7 cellular contexts compared by ENCODE assay signal in genomic region chr19:2266183-2266993, GRCh38. TPM values are rescaled to one million over a fixed set of nuclear protein-coding genes. Genes with fewer than 3 reads are reported as not detected.
DNase-seq lines count a peak whose midpoint lies in the region; ATAC-seq and TF ChIP-seq lines count a peak whose summit lies in the region.
"Had no signal": no experiment of that assay in that cellular context is flagged by ENCODE, and none has a peak within 500 bp of the region (broad histone marks: within the 10 kb centered on the region; RNA-seq: fewer than 3 reads in every experiment).

No MANE protein-coding gene starts in this region.

- peak in 1 of 4 donors; percentile 24 for TF ChIP-seq EP300 in upper lobe of left lung (IDR thresholded peaks at IDR 0.05)

- H3K36me3 ChIP-seq in upper lobe of left lung (peaks cover 0 to 3% (median 0%) of the 10 kb centered on the region in 4 donors), WERI-Rb-1 (peaks cover 16% of the 10 kb centered on the region)
- H3K36me3 ChIP-seq: cardiac muscle cell had no signal

- intact Hi-C loops in right cardiac atrium (cut with DNase I) = no loop called here

- DNase-seq in H4 (ENCODE audit: low spot score) = peak; percentile 76
- DNase-seq in SKM-1 treated with dmso at 0.1 percent for 144 hours (lab: John Stamatoyannopoulos, UW; ENCODE audit: unreplicated experiment) = peak; percentile 77
- DNase-seq in right cardiac atrium = peak; percentile 89 to 96 (median 95)
- DNase-seq in upper lobe of left lung = peak; percentile 79 to 94
- no peak for DNase-seq in WERI-Rb-1

- H3K27me3 ChIP-seq in right cardiac atrium (ENCODE audit: control insufficient read depth, insufficient read depth) (no peaks in the 10 kb centered on the region), upper lobe of left lung (no peaks in the 10 kb centered on the region), WERI-Rb-1 (ENCODE audit: insufficient read depth, low read depth, severe bottlenecking) (no peaks in the 10 kb centered on the region)
- H3K27me3 ChIP-seq: cardiac muscle cell had no signal

- no peaks in the 10 kb centered on the region for H3K4me1 ChIP-seq in right cardiac atrium (ENCODE audit: control insufficient read depth, insufficient read depth, low read length)
- H3K4me1 ChIP-seq in upper lobe of left lung = peaks cover 21 to 40% (median 31%) of the 10 kb centered on the region in 4 donors

- H3K27ac ChIP-seq in right cardiac atrium (ENCODE audit: low read length) (peak overlapping the region; percentile 40), upper lobe of left lung (peak overlapping the region; percentile 20 to 82 (median 45)), WERI-Rb-1 (no peak overlapping the region)
- H3K27ac ChIP-seq: cardiac muscle cell had no signal

- ATAC-seq in right cardiac atrium (peak; percentile 17), upper lobe of left lung (ENCODE audit: low FRiP score in 2 of 2) (peak; percentile 45 to 55), HG03565 (IDR thresholded peaks at IDR 0.05; ENCODE audit: unreplicated experiment) (no peak)

- H3K9me3 ChIP-seq in right cardiac atrium (ENCODE audit: control insufficient read depth, low read length) (no peaks in the 10 kb centered on the region), upper lobe of left lung (no peaks in the 10 kb centered on the region), WERI-Rb-1 (ENCODE audit: severe bottlenecking) (no peaks in the 10 kb centered on the region)

- H3K4me3 ChIP-seq in right cardiac atrium (ENCODE audit: low read length) = no peak overlapping the region
- no peak overlapping the region for H3K4me3 ChIP-seq in upper lobe of left lung
- no peak overlapping the region for H3K4me3 ChIP-seq in WERI-Rb-1 (ENCODE audit: low read depth, low read length)
- H3K4me3 ChIP-seq: cardiac muscle cell had no signal

- TF ChIP-seq CTCF in upper lobe of left lung (IDR thresholded peaks at IDR 0.05) = no peak
- TF ChIP-seq CTCF in WERI-Rb-1 (IDR thresholded peaks at IDR 0.05; ENCODE audit: low read depth, low read length) = no peak

- 45% methylated on average over 18 of the region's 18 CpGs for WGBS in right cardiac atrium
- 43 to 52% methylated on average over 11 to 15 of the region's 18 CpGs for WGBS in upper lobe of left lung, 2 donors

- TF ChIP-seq POLR2A in upper lobe of left lung (IDR thresholded peaks at IDR 0.05) = peak in 1 of 4 donors; percentile 63

RNA-seq across cellular contexts. Expression of gene JSRP1, which starts 10.2 kb away (rescaled TPM):
- 0.66 TPM in 1 of 2 replicates, not detected in the other for total RNA-seq in H4 (2014; rRNA removed; shearing (Covaris generic))
- total RNA-seq in right cardiac atrium (not detected), upper lobe of left lung (1 to 10 TPM in 3 of 6 donors, not detected in 3; 1.2 to 3.7 (median 1.7) TPM)
- 0.75 TPM for polyA plus RNA-seq in right cardiac atrium

RNA-seq across cellular contexts. Expression of gene PEAK3, which starts 15.6 kb away (rescaled TPM):
- 0.06 TPM in 1 of 2 replicates, not detected in the other for total RNA-seq in H4 (2014; rRNA removed; shearing (Covaris generic))
- total RNA-seq in right cardiac atrium (1 to 10 TPM; 1.0 to 3.1 (median 1.7) TPM), upper lobe of left lung (1 to 10 TPM; 2.4 to 8.6 (median 4.6) TPM)
- 0.84 TPM for polyA plus RNA-seq in right cardiac atrium

RNA-seq across cellular contexts. Expression of gene AMH, which starts 17.3 kb away (rescaled TPM):
- 0.68 and 1.0 TPM in 2 replicates for total RNA-seq in H4 (2014; rRNA removed; shearing (Covaris generic))
- total RNA-seq in right cardiac atrium (1 to 10 TPM in 2 of 4 donors, under 1 TPM in 2; 0.31 to 1.6 (median 1.1) TPM), upper lobe of left lung (1 to 10 TPM; 1.1 to 6.3 (median 3.2) TPM)
- polyA plus RNA-seq in right cardiac atrium = 0.36 TPM

RNA-seq across cellular contexts. Expression of gene SF3A2, which starts 29.8 kb away (rescaled TPM):
- 10.8 and 13.3 TPM in 2 replicates for total RNA-seq in H4 (2014; rRNA removed; shearing (Covaris generic))
- total RNA-seq in right cardiac atrium = 10 to 100 TPM; 30.0 to 34.9 (median 33.1) TPM
- 26.4 TPM for polyA plus RNA-seq in right cardiac atrium
- total RNA-seq in upper lobe of left lung = 100 to 1,000 TPM in 1 of 6 donors, 10 to 100 TPM in 5; 39.8 to 104 (median 70.7) TPM

RNA-seq across cellular contexts. Expression of gene PLEKHJ1, which starts 30.3 kb away (rescaled TPM):
- total RNA-seq in H4 (2014; rRNA removed; shearing (Covaris generic)) = 45.1 and 50.8 TPM in 2 replicates
- total RNA-seq in right cardiac atrium (10 to 100 TPM; 39.9 to 51.8 (median 45.8) TPM), upper lobe of left lung (100 to 1,000 TPM in 2 of 6 donors, 10 to 100 TPM in 4; 67.2 to 114 (median 79.3) TPM)
- polyA plus RNA-seq in right cardiac atrium = 65.2 TPM
